ENCODE assay signal across 12 cellular contexts in the genomic region with DNA sequence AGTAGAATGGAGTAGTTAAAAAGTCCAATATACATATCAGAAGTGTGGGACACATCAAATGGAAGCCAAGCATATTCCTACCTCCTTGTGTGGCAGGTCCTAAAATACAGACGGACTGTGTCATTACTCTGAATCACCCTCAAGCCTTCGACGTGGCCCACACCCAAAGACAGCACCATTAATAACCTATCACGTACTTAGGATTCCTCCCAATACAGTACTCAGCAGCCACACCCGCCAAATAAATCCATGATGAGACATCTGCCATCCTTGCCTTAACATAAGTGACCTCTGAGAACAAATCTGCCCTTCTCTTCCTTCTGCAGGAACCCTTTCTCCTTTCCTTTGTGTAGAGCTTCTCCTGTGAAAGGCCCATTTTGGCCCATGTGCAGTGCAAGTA. TPM values are rescaled to one million over a fixed set of nuclear protein-coding genes. Genes with fewer than 3 reads are reported as not detected.
A peak's percentile ranks its signal among the peaks of the same experiment; 100 is the strongest.
DNase-seq lines count a peak whose midpoint lies in the region; ATAC-seq, FAIRE-seq and TF ChIP-seq lines count a peak whose summit lies in the region.
"Had no signal": no experiment of that assay in that cellular context is flagged by ENCODE, and none has a peak within 500 bp of the region (broad histone marks: within the 10 kb centered on the region; RNA-seq: fewer than 3 reads in every experiment).

No MANE protein-coding gene starts in this region.

- FAIRE-seq in GM12891 (lab: Jason Lieb, UNC) = peak; percentile 33

- H3K4me3 ChIP-seq in skeletal muscle tissue (ENCODE audit: low read length in 3 of 3) = no peak overlapping the region
- H3K4me3 ChIP-seq: cardiac muscle cell, vagina had no signal

- no peak for ATAC-seq in GM21526 (IDR thresholded peaks at IDR 0.05; ENCODE audit: low FRiP score, unreplicated experiment)
- ATAC-seq in GM19328 (IDR thresholded peaks at IDR 0.05; ENCODE audit: unreplicated experiment) = no peak
- ATAC-seq in GM19324 (IDR thresholded peaks at IDR 0.05; ENCODE audit: low FRiP score, unreplicated experiment) = no peak
- ATAC-seq: activated CD8-positive, alpha-beta memory T cell treated with anti-CD3 and anti-CD28 coated beads, Interleukin-2, amount 10 ng/mL, durations not matched to agents 7 days and 5 days had no signal

- peak overlapping the region in 1 of 3 donors; percentile 47 for H3K9ac ChIP-seq in skeletal muscle tissue (ENCODE audit: low read depth in 1 of 3, low read length in 3 of 3)

- no peak for TF ChIP-seq POLR2A in GM12891 (IDR thresholded peaks at IDR 0.05; ENCODE audit: low read depth, low read length)

- no peaks in the 10 kb centered on the region for H3K27me3 ChIP-seq in skeletal muscle tissue (ENCODE audit: control insufficient read depth in 3 of 3, insufficient read depth in 3 of 3, low read length in 3 of 3)
- H3K27me3 ChIP-seq: cardiac muscle cell, vagina had no signal

- no peaks in the 10 kb centered on the region for H3K9me3 ChIP-seq in skeletal muscle tissue (ENCODE audit: control insufficient read depth in 3 of 3, low read length in 3 of 3)
- H3K9me3 ChIP-seq: vagina had no signal

- peaks cover 29 to 40% (median 34%) of the 10 kb centered on the region in 3 donors for H3K4me1 ChIP-seq in skeletal muscle tissue (ENCODE audit: control insufficient read depth in 3 of 3, insufficient read depth in 3 of 3, low read length in 3 of 3)

- DNase-seq in GM12891 (ENCODE audit: insufficient read length, low spot score) (no peak), RKO (ENCODE audit: low spot score) (peak; percentile 12), fibroblast of peridontal ligament (ENCODE audit: extremely low read depth) (peak; percentile 49), SIG-M5 (lab: John Stamatoyannopoulos, UW) (no peak)
- DNase-seq: activated CD8-positive, alpha-beta memory T cell treated with anti-CD3 and anti-CD28 coated beads, Interleukin-2, amount 10 ng/mL, durations not matched to agents 7 days and 5 days; NCI-H345 had no signal

- peak overlapping the region; percentile 86 for H3K27ac ChIP-seq in skeletal muscle tissue (ENCODE audit: low read depth, low read length)
- H3K27ac ChIP-seq: cardiac muscle cell had no signal

- no peaks in the 10 kb centered on the region for H3K36me3 ChIP-seq in skeletal muscle tissue (ENCODE audit: control insufficient read depth in 3 of 3, insufficient read depth in 3 of 3, low read length in 3 of 3)
- H3K36me3 ChIP-seq: cardiac muscle cell, vagina had no signal

TF ChIP-seq in GM12891, 5 proteins besides CTCF, POLR2A, EP300 and RAD21:
- TF ChIP-seq POU2F2 (IDR thresholded peaks at IDR 0.05; ENCODE audit: low read depth, low read length) (no peak), PAX5 (IDR thresholded peaks at IDR 0.05; ENCODE audit: insufficient read depth, low read length, severe bottlenecking) (no peak), SPI1 (IDR thresholded peaks at IDR 0.05; ENCODE audit: low read depth, low read length) (no peak), POLR2AphosphoS5 (IDR thresholded peaks at IDR 0.05; ENCODE audit: low read depth, low read length) (no peak), TAF1 (IDR thresholded peaks at IDR 0.05; ENCODE audit: low read depth, low read length) (no peak)

RNA-seq across cellular contexts. Expression of a gene that starts 38.8 kb away (rescaled TPM):
- polyA plus RNA-seq in GM12891 (2012; ENCODE audit: low read depth, missing spikeins) = 48.9 TPM
- 49.1 TPM for total RNA-seq in skeletal muscle tissue

Comparison
In these comparisons a context has a peak if more than half of its experiments do, and no peak if none do; other contexts are left out.
1. DNase-seq: peak in RKO (single experiment) and fibroblast of peridontal ligament (single experiment); none in GM12891 (single experiment) and SIG-M5 (single experiment).